Comparison of ENCODE assay signal across 8 cellular contexts in genomic region chr14:105294142-105294597, GRCh38. TPM values are rescaled to one million over a fixed set of nuclear protein-coding genes. Genes with fewer than 3 reads are reported as not detected.
DNase-seq lines count a peak whose midpoint lies in the region; ATAC-seq and TF ChIP-seq lines count a peak whose summit lies in the region.

No MANE protein-coding gene starts in this region.

- ATAC-seq in GM19351 (IDR thresholded peaks at IDR 0.05; ENCODE audit: unreplicated experiment) (peak; percentile 57), psoas muscle (peak; percentile 64 to 70 (median 65)), GM21515 (IDR thresholded peaks at IDR 0.05; ENCODE audit: unreplicated experiment) (no peak)

- WGBS in psoas muscle, 3 donors, result 37 to 54% (median 44%) methylated on average over 14 to 15 of the region's 15 CpGs

- DNase-seq in NCI-H1417 (lab: John Stamatoyannopoulos, UW), result peak in 2 of 3 experiments; percentile 70 to 90
- DNase-seq in activated CD8-positive, alpha-beta memory T cell treated with anti-CD3 and anti-CD28 coated beads for 24 hours, result peak; percentile 71
- peak; percentile 37 for DNase-seq in fibroblast of villous mesenchyme (ENCODE audit: low read depth)
- DNase-seq in psoas muscle, result peak in 1 of 2 donors; percentile 39
- no peak for DNase-seq in NCI-H187 treated with DMSO at 0.1 percent for 48 hours (lab: John Stamatoyannopoulos, UW)
- DNase-seq in OCI-M2 (lab: John Stamatoyannopoulos, UW; ENCODE audit: unreplicated experiment), result no peak

- H3K4me1 ChIP-seq in psoas muscle, result peaks cover 22% of the 10 kb centered on the region

- H3K4me3 ChIP-seq in fibroblast of villous mesenchyme (ENCODE audit: low read depth, low read length) (no peak overlapping the region), psoas muscle (no peak overlapping the region)

- H3K27ac ChIP-seq in psoas muscle, result no peak overlapping the region

- no peak for TF ChIP-seq CTCF in fibroblast of villous mesenchyme (IDR thresholded peaks at IDR 0.05; ENCODE audit: insufficient read depth, low read depth, low read length)
- TF ChIP-seq CTCF in psoas muscle (IDR thresholded peaks at IDR 0.05), result no peak

- intact Hi-C loops in psoas muscle (cut with DNase I), result no loop called here

- no peaks in the 10 kb centered on the region for H3K27me3 ChIP-seq in psoas muscle (ENCODE audit: insufficient read depth in 3 of 3, low read length in 2 of 3)

- no peaks in the 10 kb centered on the region for H3K9me3 ChIP-seq in psoas muscle

- no peaks in the 10 kb centered on the region for H3K36me3 ChIP-seq in psoas muscle (ENCODE audit: insufficient read depth in 1 of 2, low read depth in 1 of 2)

RNA-seq across cellular contexts. Expression of gene BRF1, which starts 6.6 kb away (rescaled TPM):
- 32.8 and 41.2 TPM in 2 replicates for total RNA-seq in fibroblast of villous mesenchyme
- total RNA-seq in psoas muscle, result 10 to 100 TPM; 17.1 to 26.2 (median 20.9) TPM
- polyA plus RNA-seq in psoas muscle, result 10 to 100 TPM; 12.9 to 15.3 (median 13.4) TPM

RNA-seq across cellular contexts. Expression of gene PACS2, which starts 20.4 kb away (rescaled TPM):
- total RNA-seq in fibroblast of villous mesenchyme (35.0 and 50.3 TPM in 2 replicates), psoas muscle (10 to 100 TPM; 67.8 to 79.1 (median 75.3) TPM)
- 10 to 100 TPM; 57.1 to 83.1 (median 65.1) TPM for polyA plus RNA-seq in psoas muscle

RNA-seq across cellular contexts. Expression of gene BTBD6, which starts 45.8 kb away (rescaled TPM):
- total RNA-seq in fibroblast of villous mesenchyme, result 42.7 and 52.8 TPM in 2 replicates
- 10 to 100 TPM; 56.9 to 75.3 (median 69.1) TPM for total RNA-seq in psoas muscle
- 10 to 100 TPM; 48.3 to 79.7 (median 72.2) TPM for polyA plus RNA-seq in psoas muscle

Comparison
In these comparisons a context has a peak if more than half of its experiments do, and no peak if none do; other contexts are left out.
1. DNase-seq: peak in NCI-H1417 (2 of 3), activated CD8-positive, alpha-beta memory T cell treated with anti-CD3 and anti-CD28 coated beads for 24 hours (single experiment) and fibroblast of villous mesenchyme (single experiment); none in NCI-H187 treated with DMSO at 0.1 percent for 48 hours (single experiment) and OCI-M2 (single experiment).